Comparison of ENCODE assay signal across 18 cellular contexts in the genomic region with DNA sequence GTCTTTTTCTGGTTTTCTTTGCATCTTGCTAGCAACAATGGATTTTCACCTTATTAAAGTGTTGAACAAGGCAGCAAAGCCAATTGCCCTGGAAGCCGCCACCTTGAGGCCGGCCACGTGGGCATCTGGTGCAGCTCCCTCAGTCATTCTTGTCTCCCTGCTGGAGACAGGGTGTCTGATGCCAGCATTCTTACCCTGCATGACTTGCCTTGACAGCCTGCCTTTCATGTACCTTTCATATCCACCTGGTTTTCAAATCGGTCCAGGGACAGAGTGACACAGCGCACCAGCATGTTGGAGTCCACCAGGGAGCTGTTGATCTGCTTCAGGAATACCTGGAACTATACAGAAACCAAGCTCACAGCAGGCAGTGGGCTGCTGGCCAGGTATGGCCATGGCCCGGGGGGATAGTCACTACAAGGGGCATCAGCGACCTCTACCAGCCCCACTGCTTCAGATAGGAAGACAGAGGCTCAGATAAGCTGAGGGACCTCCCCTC. TPM values are rescaled to one million over a fixed set of nuclear protein-coding genes. Genes with fewer than 3 reads are reported as not detected.
A peak's percentile ranks its signal among the peaks of the same experiment; 100 is the strongest.
DNase-seq lines count a peak whose midpoint lies in the region; ATAC-seq and TF ChIP-seq lines count a peak whose summit lies in the region.
"Had no signal": no experiment of that assay in that cellular context is flagged by ENCODE, and none has a peak within 500 bp of the region (broad histone marks: within the 10 kb centered on the region; RNA-seq: fewer than 3 reads in every experiment).

No MANE protein-coding gene starts in this region.

- H3K36me3 ChIP-seq in left lung (peaks cover 0 to 100% of the 10 kb centered on the region in 2 donors), testis (ENCODE audit: low read depth, missing control alignments) (peaks cover 4% of the 10 kb centered on the region)

- no peak for TF ChIP-seq POLR2A in testis (IDR thresholded peaks at IDR 0.05)

- H3K4me3 ChIP-seq in left lung: no peak overlapping the region
- H3K4me3 ChIP-seq in testis: no peak overlapping the region
- H3K4me3 ChIP-seq: thyroid gland had no signal

- peaks cover 97% of the 10 kb centered on the region for H3K36me3 Mint-ChIP-seq in activated T-cell treated with anti-CD3 and anti-CD28 coated beads, Interleukin-2, amount 50 U/mL, for 24 hours (ENCODE audit: low read depth)
- H3K36me3 Mint-ChIP-seq in chondrocyte (ENCODE audit: low read depth): peaks cover 66% of the 10 kb centered on the region
- H3K36me3 Mint-ChIP-seq in CD4-positive, alpha-beta T cell (ENCODE audit: low read depth): peaks cover 86% of the 10 kb centered on the region

- H3K9me3 ChIP-seq in left lung: no peaks in the 10 kb centered on the region
- H3K9me3 ChIP-seq in testis: no peaks in the 10 kb centered on the region
- no peaks in the 10 kb centered on the region for H3K9me3 ChIP-seq in CD4-positive, alpha-beta T cell (ENCODE audit: control insufficient read depth, low read length)
- H3K9me3 ChIP-seq: thyroid gland had no signal

- intact Hi-C loops in left lung (cut with DNase I) (no loop called here), testis (cut with DNase I; ENCODE audit: low total_unique reads) (no loop called here)
- intact Hi-C loops in CD4-positive, alpha-beta T cell (cut with DNase I, micrococcal nuclease): no loop called here

- ATAC-seq in left lung: no peak
- ATAC-seq in CD4-positive, alpha-beta T cell (ENCODE audit: poor library complexity): no peak
- ATAC-seq in GM21526 (IDR thresholded peaks at IDR 0.05; ENCODE audit: low FRiP score, unreplicated experiment): no peak
- ATAC-seq: stimulated activated naive CD8-positive, alpha-beta T cell treated with anti-CD3 and anti-CD28 coated beads, Interleukin-15, Interleukin-2, amounts not matched to agents 100 U/mL and 50 U/mL, for 24 hours had no signal

- WGBS in testis, 2 donors: 80 to 88% methylated on average over 7 of the region's 7 CpGs

- no peaks in the 10 kb centered on the region for H3K4me1 ChIP-seq in left lung
- H3K4me1 ChIP-seq in testis: no peaks in the 10 kb centered on the region
- H3K4me1 ChIP-seq: thyroid gland had no signal

- H3K27ac ChIP-seq in left lung (no peak overlapping the region), testis (no peak overlapping the region)
- H3K27ac ChIP-seq in CD4-positive, alpha-beta T cell (ENCODE audit: low read depth, low read length): no peak overlapping the region
- H3K27ac ChIP-seq: thyroid gland had no signal

- POLR2A ChIA-PET in CD4-positive, alpha-beta T cell (lab: Charles Lee): no interaction called here

- H3K27me3 Mint-ChIP-seq in activated T-cell treated with anti-CD3 and anti-CD28 coated beads, Interleukin-2, amount 50 U/mL, for 24 hours: no peaks in the 10 kb centered on the region
- no peaks in the 10 kb centered on the region for H3K27me3 Mint-ChIP-seq in chondrocyte (ENCODE audit: low read depth)
- no peaks in the 10 kb centered on the region for H3K27me3 Mint-ChIP-seq in CD4-positive, alpha-beta T cell
- H3K27me3 Mint-ChIP-seq: brain had no signal

- no peak overlapping the region for H3K27ac Mint-ChIP-seq in activated T-cell treated with anti-CD3 and anti-CD28 coated beads, Interleukin-2, amount 50 U/mL, for 24 hours
- no peak overlapping the region for H3K27ac Mint-ChIP-seq in chondrocyte (ENCODE audit: unreplicated experiment)
- no peak overlapping the region for H3K27ac Mint-ChIP-seq in CD4-positive, alpha-beta T cell

- no peaks in the 10 kb centered on the region for H3K4me1 Mint-ChIP-seq in activated T-cell treated with anti-CD3 and anti-CD28 coated beads, Interleukin-2, amount 50 U/mL, for 24 hours (ENCODE audit: low read depth)
- no peaks in the 10 kb centered on the region for H3K4me1 Mint-ChIP-seq in chondrocyte (ENCODE audit: low read depth)
- no peaks in the 10 kb centered on the region for H3K4me1 Mint-ChIP-seq in CD4-positive, alpha-beta T cell (ENCODE audit: low read depth)
- H3K4me1 Mint-ChIP-seq: brain had no signal

- no peak overlapping the region for H3K4me3 Mint-ChIP-seq in activated T-cell treated with anti-CD3 and anti-CD28 coated beads, Interleukin-2, amount 50 U/mL, for 24 hours
- H3K4me3 Mint-ChIP-seq in chondrocyte (ENCODE audit: unreplicated experiment): no peak overlapping the region
- H3K4me3 Mint-ChIP-seq in CD4-positive, alpha-beta T cell: no peak overlapping the region
- H3K4me3 Mint-ChIP-seq: brain had no signal

- H3K9me3 Mint-ChIP-seq in activated T-cell treated with anti-CD3 and anti-CD28 coated beads, Interleukin-2, amount 50 U/mL, for 24 hours: no peaks in the 10 kb centered on the region
- H3K9me3 Mint-ChIP-seq in chondrocyte (ENCODE audit: low read depth): no peaks in the 10 kb centered on the region
- no peaks in the 10 kb centered on the region for H3K9me3 Mint-ChIP-seq in CD4-positive, alpha-beta T cell
- H3K9me3 Mint-ChIP-seq: brain had no signal

- CTCF ChIA-PET in CD4-positive, alpha-beta T cell (lab: Charles Lee): no interaction called here

- peak; percentile 20 for DNase-seq in activated T-cell treated with anti-CD3 and anti-CD28 coated beads, Interleukin-2, amount 50 U/mL, for 24 hours
- no peak for DNase-seq in activated T-cell treated with anti-CD3 and anti-CD28 coated beads, Interleukin-2, amount 50 U/mL, for 48 hours
- peak; percentile 60 for DNase-seq in chondrocyte (ENCODE audit: low spot score)
- peak; percentile 25 to 46 for DNase-seq in left lung
- DNase-seq in testis: peak; percentile 5
- DNase-seq in CD4-positive, alpha-beta T cell: no peak
- no peak for DNase-seq in NCI-H1436 treated with DMSO at 0.1 percent for 48 hours (lab: John Stamatoyannopoulos, UW)
- DNase-seq: activated CD4-positive, alpha-beta T cell treated with anti-CD3 and anti-CD28 coated beads for 48 hours; dermis blood vessel endothelial cell; DMS79; NCI-H1694 treated with DMSO at 0.1 percent for 48 hours; NCI-H69; stimulated activated CD4-positive, alpha-beta T cell treated with anti-CD3 and anti-CD28 coated beads, Interleukin-4, amount 100 ng/mL, for 4 hours; stimulated activated naive CD8-positive, alpha-beta T cell treated with anti-CD3 and anti-CD28 coated beads, Interleukin-15, Interleukin-2, amounts not matched to agents 100 U/mL and 50 U/mL, for 24 hours; thyroid gland had no signal

- no peak for TF ChIP-seq CTCF in chondrocyte (IDR thresholded peaks at IDR 0.05)
- TF ChIP-seq CTCF in left lung (IDR thresholded peaks at IDR 0.05): no peak
- no peak for TF ChIP-seq CTCF in testis (IDR thresholded peaks at IDR 0.05)
- no peak for TF ChIP-seq CTCF in CD4-positive, alpha-beta T cell (IDR thresholded peaks at IDR 0.05)

- no peaks in the 10 kb centered on the region for H3K27me3 ChIP-seq in left lung
- H3K27me3 ChIP-seq in testis: no peaks in the 10 kb centered on the region
- H3K27me3 ChIP-seq in CD4-positive, alpha-beta T cell (ENCODE audit: control insufficient read depth, insufficient read depth, low read length): no peaks in the 10 kb centered on the region
- H3K27me3 ChIP-seq: thyroid gland had no signal

RNA-seq across cellular contexts. Expression of a gene that starts 49.8 kb away (rescaled TPM):
- total RNA-seq in chondrocyte (0.30 to 0.64 TPM in 2 of 3 replicates, not detected in the other), left lung (under 1 TPM; 0.34 to 0.41 TPM), testis (10 to 100 TPM; 21.8 to 30.2 TPM)
- 24.3 TPM for polyA plus RNA-seq in testis (ENCODE audit: insufficient read depth, low read depth, low replicate concordance)
- under 1 TPM; 0.53 to 0.58 TPM for total RNA-seq in CD4-positive, alpha-beta T cell
- total RNA-seq: A172 had no signal

RNA-seq across cellular contexts. Expression of a gene that starts 49.9 kb away (rescaled TPM):
- 39.5 to 57.7 TPM (median 57.3 TPM) in 3 replicates for total RNA-seq in chondrocyte
- 10 to 100 TPM; 41.6 to 49.4 TPM for total RNA-seq in left lung
- total RNA-seq in testis: 10 to 100 TPM; 79.3 to 87.9 TPM
- polyA plus RNA-seq in testis (ENCODE audit: insufficient read depth, low read depth, low replicate concordance): 52.8 TPM
- total RNA-seq in CD4-positive, alpha-beta T cell: 10 to 100 TPM; 24.3 to 24.7 TPM

Comparison
In these comparisons a context has a peak if more than half of its experiments do, and no peak if none do; other contexts are left out.
1. DNase-seq: peak in activated T-cell treated with anti-CD3 and anti-CD28 coated beads, Interleukin-2, amount 50 U/mL, for 24 hours (single experiment), chondrocyte (single experiment), left lung (2 of 2) and testis (single experiment); none in activated T-cell treated with anti-CD3 and anti-CD28 coated beads, Interleukin-2, amount 50 U/mL, for 48 hours (0 of 2), CD4-positive, alpha-beta T cell (0 of 10) and NCI-H1436 treated with DMSO at 0.1 percent for 48 hours (single experiment).
2. RNA of a gene that starts 49.8 kb away (total RNA-seq): 21.8 to 30.2 TPM in testis; 0.53 to 0.58 TPM in CD4-positive, alpha-beta T cell, 0.34 to 0.41 TPM in left lung and 0.30 to 0.64 TPM in chondrocyte; every median in the first group is over 10 times any median in the second.